25 cellular contexts compared by ENCODE assay signal in genomic region chr9:91825866-91826265, GRCh38.
DNase-seq lines count a peak whose midpoint lies in the region; ATAC-seq and TF ChIP-seq lines count a peak whose summit lies in the region.
"Had no signal": no experiment of that assay in that cellular context is flagged by ENCODE, and none has a peak within 500 bp of the region (broad histone marks: within the 10 kb centered on the region; RNA-seq: fewer than 3 reads in every experiment).

No MANE protein-coding gene starts in this region.

- TF ChIP-seq POLR2A in breast epithelium (IDR thresholded peaks at IDR 0.05): no peak

- H3K27ac ChIP-seq in breast epithelium (peak overlapping the region; percentile 74 to 92), mammary epithelial cell (ENCODE audit: insufficient read depth, low read depth, low read length) (no peak overlapping the region), smooth muscle cell (ENCODE audit: low read depth) (peak overlapping the region; percentile 88), heart right ventricle (no peak overlapping the region)
- H3K27ac ChIP-seq: 22Rv1, BLaER1 had no signal

- no peak overlapping the region for H2AFZ ChIP-seq in mammary epithelial cell (ENCODE audit: low read depth, low read length)
- H2AFZ ChIP-seq in smooth muscle cell (ENCODE audit: low read depth): no peak overlapping the region

- CTCF ChIA-PET in mammary epithelial cell (lab: Charles Lee; ENCODE audit: low non-redundant PET): no interaction called here
- CTCF ChIA-PET in activated CD4-positive, alpha-beta memory T cell treated with anti-CD3 and anti-CD28 coated beads, Interleukin-2, amount 10 ng/mL, durations not matched to agents 7 days and 5 days (lab: Charles Lee): no interaction called here

- intact Hi-C loops in breast epithelium (cut with DNase I; ENCODE audit: low total_unique reads): no loop called here
- intact Hi-C loops in mammary epithelial cell (cut with micrococcal nuclease): no loop called here
- intact Hi-C loops in heart right ventricle (cut with DNase I): no loop called here

- DNase-seq in breast epithelium (ENCODE audit: low spot score in 2 of 2): no peak
- no peak for DNase-seq in mammary epithelial cell
- DNase-seq in islet precursor cell: peak; percentile 50
- no peak for DNase-seq in smooth muscle cell (lab: John Stamatoyannopoulos, UW; ENCODE audit: unreplicated experiment)
- no peak for DNase-seq in heart right ventricle
- no peak for DNase-seq in activated CD4-positive, alpha-beta memory T cell treated with anti-CD3 and anti-CD28 coated beads, Interleukin-2, amount 10 ng/mL, durations not matched to agents 7 days and 5 days
- DNase-seq in stimulated activated effector memory CD8-positive, alpha-beta T cell treated with anti-CD3 and anti-CD28 coated beads, Interleukin-12 subunit alpha, Interleukin-12 subunit beta, amount 100 ng/mL, for 72 hours (ENCODE audit: low spot score in 2 of 2): no peak
- no peak for DNase-seq in G401 (ENCODE audit: low spot score)
- DNase-seq: ACHN; CD4-positive, alpha-beta T cell; COR-L47; DND-41; GOT3; KBM-7; NCI-H1092; NCI-H1436; NCI-H187 treated with DMSO at 0.1 percent for 48 hours; NCI-H2107; NCI-H446 treated with DMSO at 0.1 percent for 48 hours; NCI-H526 treated with DMSO at 0.1 percent for 48 hours; OCI-M1; Right ventricle myocardium superior had no signal

- H3K9me3 Mint-ChIP-seq in activated CD4-positive, alpha-beta memory T cell treated with anti-CD3 and anti-CD28 coated beads, Interleukin-2, amount 10 ng/mL, durations not matched to agents 7 days and 5 days: no peaks in the 10 kb centered on the region
- no peaks in the 10 kb centered on the region for H3K9me3 Mint-ChIP-seq in stimulated activated effector memory CD8-positive, alpha-beta T cell treated with anti-CD3 and anti-CD28 coated beads, Interleukin-12 subunit alpha, Interleukin-12 subunit beta, amount 100 ng/mL, for 72 hours
- H3K9me3 Mint-ChIP-seq: CD4-positive, alpha-beta T cell had no signal

- H3K4me3 Mint-ChIP-seq in activated CD4-positive, alpha-beta memory T cell treated with anti-CD3 and anti-CD28 coated beads, Interleukin-2, amount 10 ng/mL, durations not matched to agents 7 days and 5 days: no peak overlapping the region
- no peak overlapping the region for H3K4me3 Mint-ChIP-seq in stimulated activated effector memory CD8-positive, alpha-beta T cell treated with anti-CD3 and anti-CD28 coated beads, Interleukin-12 subunit alpha, Interleukin-12 subunit beta, amount 100 ng/mL, for 72 hours
- H3K4me3 Mint-ChIP-seq: CD4-positive, alpha-beta T cell had no signal

- peaks cover 19% of the 10 kb centered on the region for H3K27me3 Mint-ChIP-seq in activated CD4-positive, alpha-beta memory T cell treated with anti-CD3 and anti-CD28 coated beads, Interleukin-2, amount 10 ng/mL, durations not matched to agents 7 days and 5 days
- H3K27me3 Mint-ChIP-seq: CD4-positive, alpha-beta T cell had no signal

- no peak overlapping the region for H3K4me2 ChIP-seq in mammary epithelial cell (ENCODE audit: insufficient read depth, low read depth, low read length)
- H3K4me2 ChIP-seq in smooth muscle cell: peak overlapping the region; percentile 1
- H3K4me2 ChIP-seq: BLaER1 had no signal

- TF ChIP-seq CTCF in breast epithelium (IDR thresholded peaks at IDR 0.05) (no peak), mammary epithelial cell (conservative IDR thresholded peaks at IDR 0.05 in 1 of 2, IDR thresholded peaks at IDR 0.05 in 1 of 2; ENCODE audit: extremely low read depth in 1 of 2, insufficient read depth in 1 of 2, low read depth in 1 of 2, low read length in 2 of 2) (no peak), smooth muscle cell (IDR thresholded peaks at IDR 0.05; ENCODE audit: borderline replicate concordance, insufficient read depth, poor library complexity, severe bottlenecking) (no peak), heart right ventricle (IDR thresholded peaks at IDR 0.05) (no peak)

- no peaks in the 10 kb centered on the region for H3K4me1 ChIP-seq in breast epithelium
- H3K4me1 ChIP-seq in mammary epithelial cell (ENCODE audit: insufficient read depth, low read length): peaks cover 6% of the 10 kb centered on the region
- H3K4me1 ChIP-seq in smooth muscle cell (ENCODE audit: low read depth): peaks cover 8% of the 10 kb centered on the region
- peaks cover 0 to 3% (median 0%) of the 10 kb centered on the region in 9 donors for H3K4me1 ChIP-seq in heart right ventricle
- H3K4me1 ChIP-seq: BLaER1 had no signal

- dilution Hi-C loops in mammary epithelial cell (cut with HindIII; ENCODE audit: low sequenced_read_pairs): loop anchor here (5.0 kb wide), 2 partner anchors 49 to 66 kb away; no protein-coding TSS in a partner anchor

- no peaks in the 10 kb centered on the region for H3F3A ChIP-seq in smooth muscle cell (ENCODE audit: low read depth)

- H4K20me1 ChIP-seq in mammary epithelial cell (ENCODE audit: insufficient read depth, low read length): no peaks in the 10 kb centered on the region
- H4K20me1 ChIP-seq in smooth muscle cell (ENCODE audit: low read depth): peaks cover 12% of the 10 kb centered on the region
- H4K20me1 ChIP-seq: BLaER1 had no signal

- 77% methylated on average over 8 of the region's 8 CpGs for WGBS in mammary epithelial cell (ENCODE audit: low coverage, missing lambda C conversion rate)
- WGBS in smooth muscle cell (ENCODE audit: low lambda C conversion rate): 88% methylated on average over 8 of the region's 8 CpGs
- 89 to 95% methylated on average over 8 of the region's 8 CpGs for WGBS in heart right ventricle, 2 donors

- H3K9ac ChIP-seq in mammary epithelial cell (ENCODE audit: insufficient read depth, low read length): no peak overlapping the region
- no peak overlapping the region for H3K9ac ChIP-seq in smooth muscle cell (ENCODE audit: low read depth)
- H3K9ac ChIP-seq: BLaER1 had no signal

- H3K36me3 ChIP-seq in breast epithelium: no peaks in the 10 kb centered on the region
- H3K36me3 ChIP-seq in mammary epithelial cell (ENCODE audit: insufficient read depth, low read length): no peaks in the 10 kb centered on the region
- H3K36me3 ChIP-seq in smooth muscle cell (ENCODE audit: low read depth): no peaks in the 10 kb centered on the region
- no peaks in the 10 kb centered on the region for H3K36me3 ChIP-seq in heart right ventricle
- H3K36me3 ChIP-seq: BLaER1 had no signal

- H3K79me2 ChIP-seq in mammary epithelial cell (ENCODE audit: insufficient read depth, low read length) (no peaks in the 10 kb centered on the region), smooth muscle cell (ENCODE audit: low read depth) (peaks cover 23% of the 10 kb centered on the region)

- H3K9me3 ChIP-seq in breast epithelium: peaks cover 0 to 3% of the 10 kb centered on the region in 2 donors
- no peaks in the 10 kb centered on the region for H3K9me3 ChIP-seq in mammary epithelial cell (replicated peaks; ENCODE audit: insufficient read depth, low read length)
- H3K9me3 ChIP-seq in smooth muscle cell (replicated peaks; ENCODE audit: low read depth): no peaks in the 10 kb centered on the region
- peaks cover 0 to 6% (median 0%) of the 10 kb centered on the region in 11 donors for H3K9me3 ChIP-seq in heart right ventricle
- H3K9me3 ChIP-seq: BLaER1 had no signal

- H3K4me1 Mint-ChIP-seq in activated CD4-positive, alpha-beta memory T cell treated with anti-CD3 and anti-CD28 coated beads, Interleukin-2, amount 10 ng/mL, durations not matched to agents 7 days and 5 days: no peaks in the 10 kb centered on the region
- H3K4me1 Mint-ChIP-seq in stimulated activated effector memory CD8-positive, alpha-beta T cell treated with anti-CD3 and anti-CD28 coated beads, Interleukin-12 subunit alpha, Interleukin-12 subunit beta, amount 100 ng/mL, for 72 hours: peaks cover 6% of the 10 kb centered on the region

- no TSS peak for BruUV-seq in mammary epithelial cell (replicated peaks; lab: Mats Ljungman, UMichigan)

- H3K27ac Mint-ChIP-seq in activated CD4-positive, alpha-beta memory T cell treated with anti-CD3 and anti-CD28 coated beads, Interleukin-2, amount 10 ng/mL, durations not matched to agents 7 days and 5 days: no peak overlapping the region
- H3K27ac Mint-ChIP-seq in stimulated activated effector memory CD8-positive, alpha-beta T cell treated with anti-CD3 and anti-CD28 coated beads, Interleukin-12 subunit alpha, Interleukin-12 subunit beta, amount 100 ng/mL, for 72 hours: no peak overlapping the region
- H3K27ac Mint-ChIP-seq: CD4-positive, alpha-beta T cell had no signal

- no peaks in the 10 kb centered on the region for H3K27me3 ChIP-seq in breast epithelium
- no peaks in the 10 kb centered on the region for H3K27me3 ChIP-seq in mammary epithelial cell (ENCODE audit: insufficient read depth, low read length)
- no peaks in the 10 kb centered on the region for H3K27me3 ChIP-seq in smooth muscle cell (ENCODE audit: low read depth)
- peaks cover 0 to 5% (median 0%) of the 10 kb centered on the region in 7 donors for H3K27me3 ChIP-seq in heart right ventricle
- H3K27me3 ChIP-seq: BLaER1 had no signal

- H3K4me3 ChIP-seq in breast epithelium: no peak overlapping the region
- H3K4me3 ChIP-seq in mammary epithelial cell (replicated peaks in 1 of 3; ENCODE audit: insufficient read depth in 1 of 3, low read depth in 2 of 3, low read length in 3 of 3): no peak overlapping the region
- H3K4me3 ChIP-seq in smooth muscle cell: no peak overlapping the region
- no peak overlapping the region for H3K4me3 ChIP-seq in heart right ventricle
- H3K4me3 ChIP-seq: BLaER1 had no signal

- no peak for ATAC-seq in heart right ventricle
- ATAC-seq in stimulated activated effector memory CD8-positive, alpha-beta T cell treated with anti-CD3 and anti-CD28 coated beads, Interleukin-12 subunit alpha, Interleukin-12 subunit beta, amount 100 ng/mL, for 72 hours: no peak
- ATAC-seq: HepG2 had no signal

- H3K36me3 Mint-ChIP-seq in activated CD4-positive, alpha-beta memory T cell treated with anti-CD3 and anti-CD28 coated beads, Interleukin-2, amount 10 ng/mL, durations not matched to agents 7 days and 5 days (ENCODE audit: low read depth): no peaks in the 10 kb centered on the region
- no peaks in the 10 kb centered on the region for H3K36me3 Mint-ChIP-seq in stimulated activated effector memory CD8-positive, alpha-beta T cell treated with anti-CD3 and anti-CD28 coated beads, Interleukin-12 subunit alpha, Interleukin-12 subunit beta, amount 100 ng/mL, for 72 hours

- POLR2A ChIA-PET in activated CD4-positive, alpha-beta memory T cell treated with anti-CD3 and anti-CD28 coated beads, Interleukin-2, amount 10 ng/mL, durations not matched to agents 7 days and 5 days (lab: Charles Lee): no interaction called here

- in situ Hi-C loops in mammary epithelial cell (cut with MboI; ENCODE audit: low sequenced_read_pairs in 2 of 2): no loop called here
- in situ Hi-C loops in G401 (cut with HindIII; ENCODE audit: low sequenced_read_pairs): no loop called here

Comparison
In these comparisons a context has a peak if more than half of its experiments do, and no peak if none do; other contexts are left out.
1. H3K27ac ChIP-seq: peak in breast epithelium (2 of 2) and smooth muscle cell (single experiment); none in mammary epithelial cell (single experiment) and heart right ventricle (0 of 10).